Comparison of ENCODE assay signal across 20 cellular contexts in the genomic region with DNA sequence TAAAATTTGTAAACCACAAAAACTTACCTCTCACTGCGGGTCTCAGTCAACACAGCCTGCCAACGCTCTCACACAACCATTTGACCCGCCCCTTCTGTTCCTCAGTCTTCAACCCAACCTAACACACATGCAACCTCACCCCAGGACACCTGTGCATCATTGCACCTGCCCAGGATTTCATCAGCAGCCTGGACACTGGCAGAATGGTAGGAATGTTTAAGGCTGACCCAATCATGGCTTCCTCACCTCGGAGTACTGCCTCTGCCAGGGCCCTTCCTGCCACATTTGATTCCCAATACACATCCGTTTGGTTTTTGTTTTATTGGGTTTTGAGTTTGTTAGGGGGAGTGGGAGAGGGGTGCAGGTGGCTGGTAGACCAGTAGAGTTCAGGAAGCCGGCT. TPM values are rescaled to one million over a fixed set of nuclear protein-coding genes. Genes with fewer than 3 reads are reported as not detected.
DNase-seq lines count a peak whose midpoint lies in the region; ATAC-seq, FAIRE-seq and TF ChIP-seq lines count a peak whose summit lies in the region.
"Had no signal": no experiment of that assay in that cellular context is flagged by ENCODE, and none has a peak within 500 bp of the region (broad histone marks: within the 10 kb centered on the region; RNA-seq: fewer than 3 reads in every experiment).

No MANE protein-coding gene starts in this region.

- no peak for FAIRE-seq in astrocyte (lab: Jason Lieb, UNC)

- no peak overlapping the region for H2BK12ac ChIP-seq in neuronal stem cell (ENCODE audit: low read length)

- H2BK15ac ChIP-seq in neuronal stem cell (ENCODE audit: low read length), result no peak overlapping the region

- no peak overlapping the region for H2BK5ac ChIP-seq in neuronal stem cell (ENCODE audit: low read length)

- no peaks in the 10 kb centered on the region for H3K27me3 ChIP-seq in left ventricle myocardium inferior (ENCODE audit: low read depth)
- no peaks in the 10 kb centered on the region for H3K27me3 ChIP-seq in astrocyte (ENCODE audit: insufficient read depth, low read length)
- H3K27me3 ChIP-seq in neuronal stem cell (ENCODE audit: control insufficient read depth in 3 of 3, insufficient read depth in 3 of 3, low read depth in 1 of 3, low read length in 3 of 3), result no peaks in the 10 kb centered on the region
- H3K27me3 ChIP-seq: BE2C, SJSA1 had no signal

- H3K9ac ChIP-seq in astrocyte (ENCODE audit: low read length), result no peak overlapping the region
- no peak overlapping the region for H3K9ac ChIP-seq in neuronal stem cell (ENCODE audit: low read depth, low read length, poor library complexity)

- H3K4me3 ChIP-seq in left ventricle myocardium inferior (no peak overlapping the region), astrocyte (ENCODE audit: insufficient read depth, low read depth, low read length) (no peak overlapping the region), neuronal stem cell (ENCODE audit: low read length in 2 of 2) (no peak overlapping the region)
- H3K4me3 ChIP-seq: HAP-1, SJSA1 had no signal

- H3K14ac ChIP-seq in neuronal stem cell (ENCODE audit: low read length), result no peak overlapping the region

- no peaks in the 10 kb centered on the region for H4K20me1 ChIP-seq in astrocyte (ENCODE audit: insufficient read depth, low read length)

- H3K9me3 Mint-ChIP-seq in astrocyte (ENCODE audit: unreplicated experiment) (no peaks in the 10 kb centered on the region), chondrocyte (ENCODE audit: low read depth) (no peaks in the 10 kb centered on the region)

- no peak overlapping the region for H3K4me2 ChIP-seq in astrocyte (ENCODE audit: low read length)
- H3K4me2 ChIP-seq in neuronal stem cell (ENCODE audit: insufficient read depth, low read length, poor library complexity, severe bottlenecking), result no peak overlapping the region

- intact Hi-C loops in cardiac septum (cut with DNase I) (no loop called here), left ventricle myocardium inferior (cut with micrococcal nuclease) (no loop called here)

- no peak for ATAC-seq in left lobe of liver
- ATAC-seq: Right ventricle myocardium inferior had no signal

- DNase-seq in cardiac septum (ENCODE audit: low spot score) (peak; percentile 54), left ventricle myocardium inferior (no peak), astrocyte (ENCODE audit: low read depth) (no peak), neuronal stem cell (ENCODE audit: low spot score) (no peak), chondrocyte (ENCODE audit: low spot score) (no peak), caudate nucleus (lab: John Stamatoyannopoulos, UW) (no peak), left lobe of liver (ENCODE audit: low spot score) (no peak)
- DNase-seq: BE2C, DMS79 treated with DMSO at 0.1 percent for 48 hours, KBM-7, MM.1S, NCI-H1048, NCI-H1417 treated with DMSO at 0.1 percent for 48 hours, NCI-H1930, NCI-H226, NCI-H510A treated with DMSO at 0.1 percent for 48 hours, NCI-H774 had no signal

- H3K4me3 Mint-ChIP-seq in astrocyte (ENCODE audit: unreplicated experiment) (no peak overlapping the region), chondrocyte (ENCODE audit: unreplicated experiment) (no peak overlapping the region)

- TF ChIP-seq CTCF in left ventricle myocardium inferior (IDR thresholded peaks at IDR 0.05; ENCODE audit: borderline replicate concordance), result no peak
- no peak for TF ChIP-seq CTCF in astrocyte (IDR thresholded peaks at IDR 0.05; ENCODE audit: insufficient read depth, low read depth, low read length)
- TF ChIP-seq CTCF in chondrocyte (IDR thresholded peaks at IDR 0.05), result no peak

- H3K27me3 Mint-ChIP-seq in astrocyte (ENCODE audit: low read depth, unreplicated experiment) (no peaks in the 10 kb centered on the region), chondrocyte (ENCODE audit: low read depth) (no peaks in the 10 kb centered on the region)

- H2AFZ ChIP-seq in astrocyte (ENCODE audit: low read depth, low read length), result no peak overlapping the region
- H2AFZ ChIP-seq in neuronal stem cell (ENCODE audit: low read length), result peak overlapping the region; percentile 24

- H3K36me3 ChIP-seq in left ventricle myocardium inferior (no peaks in the 10 kb centered on the region), astrocyte (ENCODE audit: insufficient read depth, low read length) (no peaks in the 10 kb centered on the region), neuronal stem cell (replicated peaks in 1 of 2; ENCODE audit: control insufficient read depth in 2 of 2, insufficient read depth in 2 of 2, low read length in 2 of 2) (no peaks in the 10 kb centered on the region)
- H3K36me3 ChIP-seq: BE2C, HAP-1, SJSA1 had no signal

- H3K4me1 Mint-ChIP-seq in astrocyte (ENCODE audit: low read depth, unreplicated experiment), result peaks cover 26% of the 10 kb centered on the region
- H3K4me1 Mint-ChIP-seq in chondrocyte (ENCODE audit: low read depth), result peaks cover 26% of the 10 kb centered on the region

- H3K4ac ChIP-seq in neuronal stem cell (ENCODE audit: low read length), result no peak overlapping the region

- peak overlapping the region; percentile 28 for H3K27ac Mint-ChIP-seq in astrocyte (ENCODE audit: unreplicated experiment)
- no peak overlapping the region for H3K27ac Mint-ChIP-seq in chondrocyte (ENCODE audit: unreplicated experiment)

- H3K27ac ChIP-seq in left ventricle myocardium inferior (replicated peaks), result no peak overlapping the region
- H3K27ac ChIP-seq in astrocyte (ENCODE audit: low read depth, low read length), result no peak overlapping the region
- H3K27ac ChIP-seq in neuronal stem cell (replicated peaks; ENCODE audit: low read length), result no peak overlapping the region
- no peak overlapping the region for H3K27ac ChIP-seq in caudate nucleus (ENCODE audit: low read depth, low read length)
- H3K27ac ChIP-seq: SJSA1 had no signal

- no peak overlapping the region for H3K23ac ChIP-seq in neuronal stem cell (ENCODE audit: low read depth, low read length, poor library complexity)

- H3K36me3 Mint-ChIP-seq in astrocyte (ENCODE audit: low read depth, unreplicated experiment) (no peaks in the 10 kb centered on the region), chondrocyte (ENCODE audit: low read depth) (no peaks in the 10 kb centered on the region)

- no peaks in the 10 kb centered on the region for H3K79me1 ChIP-seq in neuronal stem cell (ENCODE audit: low read depth, low read length)

- H3K79me2 ChIP-seq in astrocyte (ENCODE audit: insufficient read depth, low read length), result no peaks in the 10 kb centered on the region

- peak overlapping the region; percentile 33 for H3K18ac ChIP-seq in neuronal stem cell (ENCODE audit: low read length)

- H2AK5ac ChIP-seq in neuronal stem cell (ENCODE audit: low read depth, low read length), result peak overlapping the region; percentile 56

- H4K91ac ChIP-seq in neuronal stem cell (ENCODE audit: low read depth, low read length, poor library complexity), result no peak overlapping the region

- H4K8ac ChIP-seq in neuronal stem cell (ENCODE audit: low read depth, low read length), result no peak overlapping the region

- no CpG with 5 or more reads among the region's 6 CpGs for WGBS in neuronal stem cell (ENCODE audit: extremely low coverage in 2 of 2, insufficient read length in 2 of 2, insufficient replicate concordance in 1 of 2), 2 donors

- H3K9me3 ChIP-seq in left ventricle myocardium inferior (replicated peaks) (no peaks in the 10 kb centered on the region), astrocyte (ENCODE audit: insufficient read depth, low read depth, low read length) (no peaks in the 10 kb centered on the region), neuronal stem cell (replicated peaks in 1 of 2; ENCODE audit: control insufficient read depth in 2 of 2, insufficient read depth in 1 of 2, low read depth in 1 of 2, low read length in 2 of 2) (no peaks in the 10 kb centered on the region)
- H3K9me3 ChIP-seq: BE2C, HAP-1, SJSA1 had no signal

- no peak overlapping the region for H2BK120ac ChIP-seq in neuronal stem cell (ENCODE audit: low read depth, low read length)

- H3K4me1 ChIP-seq in left ventricle myocardium inferior, result peaks cover 16% of the 10 kb centered on the region
- peaks cover 19% of the 10 kb centered on the region for H3K4me1 ChIP-seq in astrocyte (ENCODE audit: insufficient read depth, low read length)
- peaks cover 16 to 23% of the 10 kb centered on the region in 2 donors for H3K4me1 ChIP-seq in neuronal stem cell (ENCODE audit: control insufficient read depth in 2 of 2, insufficient read depth in 1 of 2, low read depth in 1 of 2, low read length in 2 of 2)

RNA-seq across cellular contexts. Expression of a gene that starts 40.7 kb away (rescaled TPM):
- total RNA-seq in cardiac septum (81.9 TPM), left ventricle myocardium inferior (84.1 TPM), astrocyte (136 and 143 TPM in 2 replicates), chondrocyte (66.3 to 89.1 TPM (median 80.7 TPM) in 3 replicates), left lobe of liver (48.7 TPM)
- 152 TPM for polyA plus RNA-seq in neuronal stem cell (2013, experiment 1 of 2)
- 156 TPM for polyA plus RNA-seq in neuronal stem cell (2013, experiment 2 of 2)
